In the genomic region with DNA sequence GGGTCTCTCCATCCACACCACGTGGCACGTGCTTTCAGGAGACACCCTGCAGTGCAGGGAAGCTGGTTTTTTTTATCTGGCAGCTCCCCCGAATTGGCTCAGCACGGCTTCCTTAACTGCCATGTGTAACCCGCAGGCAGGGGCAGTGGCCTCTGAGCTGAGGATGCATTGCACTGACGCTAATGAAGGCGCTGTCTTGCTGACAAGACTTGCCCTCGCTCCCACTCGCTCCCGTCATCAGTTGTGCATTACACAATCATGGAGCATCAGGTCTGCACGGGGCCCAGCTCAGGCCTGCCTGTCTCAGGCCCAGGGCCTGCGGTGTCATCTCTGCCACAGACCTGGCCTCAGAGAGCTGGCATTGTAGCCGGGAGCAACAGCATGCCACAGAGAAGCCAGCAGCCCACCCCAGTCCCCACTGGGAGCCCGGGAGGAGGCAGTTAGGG, we compare ENCODE assay signal across 13 cellular contexts.
DNase-seq lines count a peak whose midpoint lies in the region; ATAC-seq and TF ChIP-seq lines count a peak whose summit lies in the region.
"Had no signal": no experiment of that assay in that cellular context is flagged by ENCODE, and none has a peak within 500 bp of the region (broad histone marks: within the 10 kb centered on the region; RNA-seq: fewer than 3 reads in every experiment).

No MANE protein-coding gene starts in this region.

- no peak overlapping the region for H3K4ac ChIP-seq in neuronal stem cell (ENCODE audit: low read length)

- H3K4me1 ChIP-seq in neuronal stem cell (ENCODE audit: control insufficient read depth in 2 of 2, insufficient read depth in 1 of 2, low read depth in 1 of 2, low read length in 2 of 2) (peaks cover 0 to 1% of the 10 kb centered on the region in 2 donors), mucosa of descending colon (ENCODE audit: low read depth) (no peaks in the 10 kb centered on the region)
- H3K4me1 ChIP-seq: BLaER1 treated with 17β-estradiol and CSF1 and Interleukin-3, amounts not matched to agents 10 nM and 100 nM had no signal

- intact Hi-C loops in natural killer cell (cut with micrococcal nuclease) (no loop called here), mucosa of descending colon (cut with DNase I, micrococcal nuclease) (no loop called here)

- no peak overlapping the region for H3K27ac ChIP-seq in neuronal stem cell (replicated peaks; ENCODE audit: low read length)
- H3K27ac ChIP-seq: BLaER1 treated with 17β-estradiol and CSF1 and Interleukin-3, amounts not matched to agents 10 nM and 100 nM had no signal

- no peak overlapping the region for H4K8ac ChIP-seq in neuronal stem cell (ENCODE audit: low read depth, low read length)

- H3K9me3 ChIP-seq in neuronal stem cell (replicated peaks in 1 of 2; ENCODE audit: control insufficient read depth in 2 of 2, insufficient read depth in 1 of 2, low read depth in 1 of 2, low read length in 2 of 2) = no peaks in the 10 kb centered on the region
- peaks cover 6% of the 10 kb centered on the region for H3K9me3 ChIP-seq in mucosa of descending colon

- no peaks in the 10 kb centered on the region for H3K79me1 ChIP-seq in neuronal stem cell (ENCODE audit: low read depth, low read length)

- peak overlapping the region; percentile 67 for H2BK5ac ChIP-seq in neuronal stem cell (ENCODE audit: low read length)

- peak overlapping the region; percentile 50 for H2AK5ac ChIP-seq in neuronal stem cell (ENCODE audit: low read depth, low read length)

- no peaks in the 10 kb centered on the region for H3K36me3 ChIP-seq in neuronal stem cell (replicated peaks in 1 of 2; ENCODE audit: control insufficient read depth in 2 of 2, insufficient read depth in 2 of 2, low read length in 2 of 2)
- no peaks in the 10 kb centered on the region for H3K36me3 ChIP-seq in mucosa of descending colon (ENCODE audit: low read depth)

- no peak overlapping the region for H3K27ac Mint-ChIP-seq in natural killer cell treated with Interleukin-12 subunit alpha and Interleukin-12 subunit beta and Interleukin-15 and Interleukin-18, amount 100 ng/mL, for 72 hours
- no peak overlapping the region for H3K27ac Mint-ChIP-seq in natural killer cell
- H3K27ac Mint-ChIP-seq: CD4-positive, CD25-positive, alpha-beta regulatory T cell had no signal

- H2BK15ac ChIP-seq in neuronal stem cell (ENCODE audit: low read length) = peak overlapping the region; percentile 20

- H3K9ac ChIP-seq in neuronal stem cell (ENCODE audit: low read depth, low read length, poor library complexity) = peak overlapping the region; percentile 2
- H3K9ac ChIP-seq: BLaER1 treated with 17β-estradiol and CSF1 and Interleukin-3, amounts not matched to agents 10 nM and 100 nM had no signal

- H2BK120ac ChIP-seq in neuronal stem cell (ENCODE audit: low read depth, low read length) = no peak overlapping the region

- no peak overlapping the region for H2AFZ ChIP-seq in neuronal stem cell (ENCODE audit: low read length)

- H2BK12ac ChIP-seq in neuronal stem cell (ENCODE audit: low read length) = no peak overlapping the region

- no CpG with 5 or more reads among the region's 14 CpGs for WGBS in neuronal stem cell (ENCODE audit: extremely low coverage in 2 of 2, insufficient read length in 2 of 2, insufficient replicate concordance in 1 of 2), 2 donors

- ATAC-seq in natural killer cell treated with Interleukin-12 subunit alpha and Interleukin-12 subunit beta and Interleukin-15 and Interleukin-18, amount 100 ng/mL, for 72 hours = no peak
- ATAC-seq in natural killer cell (no peak), esophagus mucosa (peak; percentile 28), mucosa of descending colon (no peak), HG03378 (IDR thresholded peaks at IDR 0.05; ENCODE audit: unreplicated experiment) (no peak)
- ATAC-seq: HCT116 had no signal

- no peak overlapping the region for H4K91ac ChIP-seq in neuronal stem cell (ENCODE audit: low read depth, low read length, poor library complexity)

- TF ChIP-seq CTCF in natural killer cell (IDR thresholded peaks at IDR 0.05) (no peak), mucosa of descending colon (IDR thresholded peaks at IDR 0.05) (no peak)

- peaks cover 0 to 3% of the 10 kb centered on the region in 2 donors for H3K4me1 Mint-ChIP-seq in natural killer cell treated with Interleukin-12 subunit alpha and Interleukin-12 subunit beta and Interleukin-15 and Interleukin-18, amount 100 ng/mL, for 72 hours (ENCODE audit: low read depth in 2 of 2)
- H3K4me1 Mint-ChIP-seq in natural killer cell = no peaks in the 10 kb centered on the region
- H3K4me1 Mint-ChIP-seq: CD4-positive, CD25-positive, alpha-beta regulatory T cell had no signal

- H3K4me3 Mint-ChIP-seq in natural killer cell treated with Interleukin-12 subunit alpha and Interleukin-12 subunit beta and Interleukin-15 and Interleukin-18, amount 100 ng/mL, for 72 hours = no peak overlapping the region
- no peak overlapping the region for H3K4me3 Mint-ChIP-seq in natural killer cell
- H3K4me3 Mint-ChIP-seq: CD4-positive, CD25-positive, alpha-beta regulatory T cell had no signal

- H3K4me2 ChIP-seq in neuronal stem cell (ENCODE audit: insufficient read depth, low read length, poor library complexity, severe bottlenecking) = no peak overlapping the region
- H3K4me2 ChIP-seq: BLaER1 treated with 17β-estradiol and CSF1 and Interleukin-3, amounts not matched to agents 10 nM and 100 nM had no signal

- H3K14ac ChIP-seq in neuronal stem cell (ENCODE audit: low read length) = peak overlapping the region; percentile 3

- no peaks in the 10 kb centered on the region for H3K27me3 Mint-ChIP-seq in natural killer cell treated with Interleukin-12 subunit alpha and Interleukin-12 subunit beta and Interleukin-15 and Interleukin-18, amount 100 ng/mL, for 72 hours
- no peaks in the 10 kb centered on the region for H3K27me3 Mint-ChIP-seq in natural killer cell (ENCODE audit: low read depth in 2 of 2)

- peak overlapping the region; percentile 92 for H3K23ac ChIP-seq in neuronal stem cell (ENCODE audit: low read depth, low read length, poor library complexity)

- peaks cover 0 to 4% (median 0%) of the 10 kb centered on the region in 3 experiments for H3K27me3 ChIP-seq in neuronal stem cell (ENCODE audit: control insufficient read depth in 3 of 3, insufficient read depth in 3 of 3, low read depth in 1 of 3, low read length in 3 of 3)
- H3K27me3 ChIP-seq: BLaER1 treated with 17β-estradiol and CSF1 and Interleukin-3, amounts not matched to agents 10 nM and 100 nM had no signal

- DNase-seq in natural killer cell treated with Interleukin-12 subunit alpha and Interleukin-12 subunit beta and Interleukin-15 and Interleukin-18, amount 100 ng/mL, for 72 hours (ENCODE audit: low spot score) = peak; percentile 49
- DNase-seq in natural killer cell = no peak
- no peak for DNase-seq in neuronal stem cell (ENCODE audit: low spot score)
- DNase-seq in stimulated activated naive CD4-positive, alpha-beta T cell (lab: John Stamatoyannopoulos, UW) = no peak
- no peak for DNase-seq in mucosa of descending colon
- DNase-seq: ACHN; CD4-positive, CD25-positive, alpha-beta regulatory T cell; DMS53; GF-D8 had no signal

- peak overlapping the region; percentile 62 for H3K18ac ChIP-seq in neuronal stem cell (ENCODE audit: low read length)

- H3K4me3 ChIP-seq in neuronal stem cell (ENCODE audit: low read length in 2 of 2) = peak overlapping the region in 1 of 2 donors; percentile 39
- no peak overlapping the region for H3K4me3 ChIP-seq in mucosa of descending colon
- H3K4me3 ChIP-seq: BLaER1 treated with 17β-estradiol and CSF1 and Interleukin-3, amounts not matched to agents 10 nM and 100 nM had no signal

- peaks cover 6% of the 10 kb centered on the region for H3K36me3 Mint-ChIP-seq in natural killer cell treated with Interleukin-12 subunit alpha and Interleukin-12 subunit beta and Interleukin-15 and Interleukin-18, amount 100 ng/mL, for 72 hours
- H3K36me3 Mint-ChIP-seq in natural killer cell = peaks cover 8% of the 10 kb centered on the region
- H3K36me3 Mint-ChIP-seq: CD4-positive, CD25-positive, alpha-beta regulatory T cell had no signal

- no peaks in the 10 kb centered on the region for H3K9me3 Mint-ChIP-seq in natural killer cell treated with Interleukin-12 subunit alpha and Interleukin-12 subunit beta and Interleukin-15 and Interleukin-18, amount 100 ng/mL, for 72 hours
- H3K9me3 Mint-ChIP-seq in natural killer cell = no peaks in the 10 kb centered on the region
